Comparison of ENCODE assay signal across 14 cellular contexts in the genomic region with DNA sequence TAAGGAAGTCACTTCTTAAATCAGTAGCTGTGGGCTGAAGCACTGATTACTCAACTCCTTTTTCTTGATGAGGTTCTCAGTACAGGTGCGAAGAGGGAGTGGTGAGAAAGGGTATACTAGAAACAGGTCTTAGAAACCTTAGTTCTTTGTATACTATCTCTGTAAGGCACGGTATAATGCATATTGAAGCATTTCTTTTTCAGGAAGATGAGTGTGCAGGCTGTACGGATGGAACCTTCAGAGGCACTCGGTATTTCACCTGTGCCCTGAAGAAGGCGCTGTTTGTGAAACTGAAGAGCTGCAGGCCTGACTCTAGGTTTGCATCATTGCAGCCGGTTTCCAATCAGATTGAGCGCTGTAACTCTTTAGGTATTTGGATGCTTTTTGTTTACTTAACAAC. TPM values are rescaled to one million over a fixed set of nuclear protein-coding genes. Genes with fewer than 3 reads are reported as not detected.
A peak's percentile ranks its signal among the peaks of the same experiment; 100 is the strongest.
DNase-seq lines count a peak whose midpoint lies in the region; ATAC-seq and TF ChIP-seq lines count a peak whose summit lies in the region.
"Had no signal": no experiment of that assay in that cellular context is flagged by ENCODE, and none has a peak within 500 bp of the region (broad histone marks: within the 10 kb centered on the region; RNA-seq: fewer than 3 reads in every experiment).

No MANE protein-coding gene starts in this region.

- H3K36me3 Mint-ChIP-seq in activated CD8-positive, alpha-beta T cell treated with anti-CD3 and anti-CD28 coated beads, Interleukin-2, amount 10 ng/mL, durations not matched to agents 7 days and 5 days (ENCODE audit: low read depth): peaks cover 66% of the 10 kb centered on the region

- H3K27me3 ChIP-seq in BE2C (no peaks in the 10 kb centered on the region), Karpas-422 (ENCODE audit: low read length) (no peaks in the 10 kb centered on the region)
- H3K27me3 ChIP-seq: cardiac muscle cell had no signal

- H3K27ac ChIP-seq in Karpas-422 (ENCODE audit: low read length): no peak overlapping the region
- H3K27ac ChIP-seq: cardiac muscle cell, KMS-11 had no signal

- TF ChIP-seq CTCF in BE2C (IDR thresholded peaks at IDR 0.05; ENCODE audit: low read depth, low read length) (peak; percentile 29), GM12872 (IDR thresholded peaks at IDR 0.05; ENCODE audit: insufficient read depth, low read depth, low read length) (0 out of 3 replicates have a peak, but pooled peaks have one; percentile 28)

- H3K4me3 Mint-ChIP-seq in activated CD8-positive, alpha-beta T cell treated with anti-CD3 and anti-CD28 coated beads, Interleukin-2, amount 10 ng/mL, durations not matched to agents 7 days and 5 days: no peak overlapping the region

- ATAC-seq in activated CD8-positive, alpha-beta T cell treated with anti-CD3 and anti-CD28 coated beads, Interleukin-2, amount 10 ng/mL, durations not matched to agents 7 days and 5 days: no peak

- no peaks in the 10 kb centered on the region for H4K20me1 ChIP-seq in Karpas-422 (ENCODE audit: insufficient read depth, low read depth, low read length)

- H3K9ac ChIP-seq in Karpas-422 (ENCODE audit: low read length): no peak overlapping the region
- H3K9ac ChIP-seq: KMS-11 had no signal

- H3K9me3 Mint-ChIP-seq in activated CD8-positive, alpha-beta T cell treated with anti-CD3 and anti-CD28 coated beads, Interleukin-2, amount 10 ng/mL, durations not matched to agents 7 days and 5 days (ENCODE audit: insufficient read depth): peaks cover 3% of the 10 kb centered on the region

- no peaks in the 10 kb centered on the region for H3K9me2 ChIP-seq in Karpas-422 (replicated peaks; ENCODE audit: insufficient read depth, low read length)

- H3K4me1 ChIP-seq in BE2C (no peaks in the 10 kb centered on the region), Karpas-422 (ENCODE audit: low read length) (no peaks in the 10 kb centered on the region)

- DNase-seq in BE2C: no peak
- DNase-seq in activated CD8-positive, alpha-beta T cell treated with anti-CD3 and anti-CD28 coated beads, Interleukin-2, amount 10 ng/mL, durations not matched to agents 7 days and 5 days: no peak
- peak; percentile 30 for DNase-seq in iPS DF 19.7 (ENCODE audit: low read depth, low spot score)
- DNase-seq in GM19240 (ENCODE audit: insufficient read length, low spot score): no peak
- DNase-seq in Karpas-422: no peak
- no peak for DNase-seq in NCI-H69 (lab: John Stamatoyannopoulos, UW)
- no peak for DNase-seq in RPMI8226
- DNase-seq: foreskin melanocyte, NCI-H2171 treated with DMSO at 0.1 percent for 48 hours, SIG-M5 had no signal

- no peaks in the 10 kb centered on the region for H3K36me3 ChIP-seq in BE2C
- peaks cover 6% of the 10 kb centered on the region; the same call in 1 of the 2 replicates for H3K36me3 ChIP-seq in Karpas-422 (ENCODE audit: insufficient read depth, low read length)

- H3K4me3 ChIP-seq in BE2C (ENCODE audit: low read depth, low read length) (no peak overlapping the region), Karpas-422 (ENCODE audit: low read length) (no peak overlapping the region)
- H3K4me3 ChIP-seq: cardiac muscle cell, skin epidermis had no signal

- no peak overlapping the region for H2AFZ ChIP-seq in Karpas-422 (ENCODE audit: low read length)

- H3K9me3 ChIP-seq in BE2C (no peaks in the 10 kb centered on the region), Karpas-422 (ENCODE audit: low read length) (no peaks in the 10 kb centered on the region)

- CTCF ChIA-PET in activated CD8-positive, alpha-beta T cell treated with anti-CD3 and anti-CD28 coated beads, Interleukin-2, amount 10 ng/mL, durations not matched to agents 7 days and 5 days (lab: Charles Lee): interaction anchor here (0.6 to 3.6 kb wide), 8 partner anchors 10 to 634 kb away, joined by 3 to 32 read pairs (median 3); no protein-coding TSS in a partner anchor

- H3K4me1 Mint-ChIP-seq in activated CD8-positive, alpha-beta T cell treated with anti-CD3 and anti-CD28 coated beads, Interleukin-2, amount 10 ng/mL, durations not matched to agents 7 days and 5 days (ENCODE audit: low read depth): peaks cover 17% of the 10 kb centered on the region

- H3K27me3 Mint-ChIP-seq in activated CD8-positive, alpha-beta T cell treated with anti-CD3 and anti-CD28 coated beads, Interleukin-2, amount 10 ng/mL, durations not matched to agents 7 days and 5 days (ENCODE audit: low read depth): no peaks in the 10 kb centered on the region

- POLR2A ChIA-PET in activated CD8-positive, alpha-beta T cell treated with anti-CD3 and anti-CD28 coated beads, Interleukin-2, amount 10 ng/mL, durations not matched to agents 7 days and 5 days (lab: Charles Lee): no interaction called here

- peak overlapping the region; percentile 12 for H3K27ac Mint-ChIP-seq in activated CD8-positive, alpha-beta T cell treated with anti-CD3 and anti-CD28 coated beads, Interleukin-2, amount 10 ng/mL, durations not matched to agents 7 days and 5 days

- H3K4me2 ChIP-seq in Karpas-422 (ENCODE audit: low read depth, low read length, poor library complexity, severe bottlenecking): no peak overlapping the region
- H3K4me2 ChIP-seq: KMS-11 had no signal

- no peaks in the 10 kb centered on the region for H3K79me2 ChIP-seq in Karpas-422 (ENCODE audit: low read length)

RNA-seq across cellular contexts. Expression of a gene that starts 39.2 kb away (rescaled TPM):
- 13.3 TPM for polyA plus RNA-seq in BE2C (2012; ENCODE audit: insufficient read depth, insufficient read length, low read depth)
- 100 to 1,000 TPM; 116 to 129 TPM for total RNA-seq in activated CD8-positive, alpha-beta T cell treated with anti-CD3 and anti-CD28 coated beads, Interleukin-2, amount 10 ng/mL, durations not matched to agents 7 days and 5 days
- total RNA-seq in Karpas-422 (2014; rRNA removed; shearing (Covaris generic); ENCODE audit: low replicate concordance): 37.5 and 44.4 TPM in 2 replicates
